In the genomic region with DNA sequence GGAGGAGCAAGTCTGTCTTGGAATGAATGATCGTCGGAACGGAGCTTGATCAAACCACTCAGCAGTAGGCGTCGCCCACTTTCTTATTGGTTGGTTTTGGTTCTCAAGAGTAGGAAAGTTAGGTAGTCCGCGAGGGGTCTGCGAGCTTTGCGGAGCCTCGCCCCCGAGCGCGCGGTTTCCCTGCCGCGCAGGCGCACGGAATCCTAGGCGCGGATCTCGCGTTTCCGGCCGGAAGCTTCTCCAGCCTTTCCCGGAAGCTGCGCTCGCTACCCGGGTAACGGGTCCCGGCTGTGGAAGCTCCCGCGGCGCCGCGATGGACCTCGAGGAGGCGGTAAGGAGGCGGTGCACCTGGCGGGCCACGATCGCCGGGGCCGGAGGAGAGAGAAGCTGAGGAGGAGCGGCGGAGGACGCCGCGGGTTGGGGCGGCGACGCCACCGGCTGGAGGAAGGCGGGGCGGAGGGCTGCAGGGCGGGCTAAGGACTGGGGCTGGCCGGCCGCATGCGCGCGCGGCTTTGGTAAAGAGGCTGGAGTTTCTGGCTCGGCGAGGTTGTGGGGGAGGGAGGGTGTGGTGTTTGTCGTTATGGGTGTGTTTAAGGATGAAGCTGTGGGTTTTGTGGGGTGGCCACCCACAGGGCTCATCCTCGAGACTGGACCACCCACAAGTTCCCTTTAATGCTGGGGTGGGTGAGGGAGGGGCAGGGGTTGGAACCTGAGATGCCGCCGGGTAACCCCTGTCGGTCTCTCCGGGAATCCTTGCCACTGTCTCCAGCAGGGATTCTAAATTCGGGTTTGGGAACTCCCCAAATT, we compare ENCODE assay signal across 1 cellular context.
TF ChIP-seq lines count a peak whose summit lies in the region.

A gene (plus strand): TSS at position 246 of the 807 bp plus-strand sequence. CDS start 68 bp downstream, at position 314.

TF ChIP-seq in K562, 482 proteins besides CTCF, POLR2A, EP300 and RAD21 (continued from another document and continues in another):
- no peak for TF ChIP-seq CHD4 (IDR thresholded peaks at IDR 0.05; ENCODE audit: insufficient read depth, insufficient replicate concordance, low read depth, low read length, poor library complexity, severe bottlenecking)
- peak; percentile 98 for TF ChIP-seq CTBP1 (IDR thresholded peaks at IDR 0.05; ENCODE audit: borderline replicate concordance)
- TF ChIP-seq, protein P1, sequence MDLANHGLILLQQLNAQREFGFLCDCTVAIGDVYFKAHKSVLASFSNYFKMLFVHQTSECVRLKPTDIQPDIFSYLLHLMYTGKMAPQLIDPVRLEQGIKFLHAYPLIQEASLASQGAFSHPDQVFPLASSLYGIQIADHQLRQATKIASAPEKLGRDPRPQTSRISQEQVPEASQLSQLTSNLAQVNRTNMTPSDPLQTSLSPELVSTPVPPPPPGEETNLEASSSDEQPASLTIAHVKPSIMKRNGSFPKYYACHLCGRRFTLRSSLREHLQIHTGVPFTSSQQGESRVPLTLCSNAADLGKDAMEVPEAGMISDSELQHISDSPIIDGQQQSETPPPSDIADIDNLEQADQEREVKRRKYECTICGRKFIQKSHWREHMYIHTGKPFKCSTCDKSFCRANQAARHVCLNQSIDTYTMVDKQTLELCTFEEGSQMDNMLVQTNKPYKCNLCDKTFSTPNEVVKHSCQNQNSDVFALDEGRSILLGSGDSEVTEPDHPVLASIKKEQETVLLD (IDR thresholded peaks at IDR 0.05), result peak; percentile 94
- no peak for TF ChIP-seq SLC30A9 (CRISPR knock-in tag; IDR thresholded peaks at IDR 0.05)
- TF ChIP-seq MAFF (IDR thresholded peaks at IDR 0.05; ENCODE audit: low read length), result no peak
- TF ChIP-seq POLR2AphosphoS2 (IDR thresholded peaks at IDR 0.05; ENCODE audit: low read length), result no peak
- TF ChIP-seq CBX5 (IDR thresholded peaks at IDR 0.05; ENCODE audit: borderline replicate concordance, low read depth), result no peak
- TF ChIP-seq, protein P2, sequence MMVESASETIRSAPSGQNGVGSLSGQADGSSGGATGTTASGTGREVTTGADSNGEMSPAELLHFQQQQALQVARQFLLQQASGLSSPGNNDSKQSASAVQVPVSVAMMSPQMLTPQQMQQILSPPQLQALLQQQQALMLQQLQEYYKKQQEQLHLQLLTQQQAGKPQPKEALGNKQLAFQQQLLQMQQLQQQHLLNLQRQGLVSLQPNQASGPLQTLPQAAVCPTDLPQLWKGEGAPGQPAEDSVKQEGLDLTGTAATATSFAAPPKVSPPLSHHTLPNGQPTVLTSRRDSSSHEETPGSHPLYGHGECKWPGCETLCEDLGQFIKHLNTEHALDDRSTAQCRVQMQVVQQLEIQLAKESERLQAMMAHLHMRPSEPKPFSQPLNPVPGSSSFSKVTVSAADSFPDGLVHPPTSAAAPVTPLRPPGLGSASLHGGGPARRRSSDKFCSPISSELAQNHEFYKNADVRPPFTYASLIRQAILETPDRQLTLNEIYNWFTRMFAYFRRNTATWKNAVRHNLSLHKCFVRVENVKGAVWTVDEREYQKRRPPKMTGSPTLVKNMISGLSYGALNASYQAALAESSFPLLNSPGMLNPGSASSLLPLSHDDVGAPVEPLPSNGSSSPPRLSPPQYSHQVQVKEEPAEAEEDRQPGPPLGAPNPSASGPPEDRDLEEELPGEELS (CRISPR knock-in tag; IDR thresholded peaks at IDR 0.05; ENCODE audit: borderline replicate concordance), result peak; percentile 68; the same call in 1 of the 2 replicates
- TF ChIP-seq, protein P3, sequence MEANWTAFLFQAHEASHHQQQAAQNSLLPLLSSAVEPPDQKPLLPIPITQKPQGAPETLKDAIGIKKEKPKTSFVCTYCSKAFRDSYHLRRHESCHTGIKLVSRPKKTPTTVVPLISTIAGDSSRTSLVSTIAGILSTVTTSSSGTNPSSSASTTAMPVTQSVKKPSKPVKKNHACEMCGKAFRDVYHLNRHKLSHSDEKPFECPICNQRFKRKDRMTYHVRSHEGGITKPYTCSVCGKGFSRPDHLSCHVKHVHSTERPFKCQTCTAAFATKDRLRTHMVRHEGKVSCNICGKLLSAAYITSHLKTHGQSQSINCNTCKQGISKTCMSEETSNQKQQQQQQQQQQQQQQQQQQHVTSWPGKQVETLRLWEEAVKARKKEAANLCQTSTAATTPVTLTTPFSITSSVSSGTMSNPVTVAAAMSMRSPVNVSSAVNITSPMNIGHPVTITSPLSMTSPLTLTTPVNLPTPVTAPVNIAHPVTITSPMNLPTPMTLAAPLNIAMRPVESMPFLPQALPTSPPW (CRISPR knock-in tag; IDR thresholded peaks at IDR 0.05), result peak; percentile 95
- TF ChIP-seq, protein P4, sequence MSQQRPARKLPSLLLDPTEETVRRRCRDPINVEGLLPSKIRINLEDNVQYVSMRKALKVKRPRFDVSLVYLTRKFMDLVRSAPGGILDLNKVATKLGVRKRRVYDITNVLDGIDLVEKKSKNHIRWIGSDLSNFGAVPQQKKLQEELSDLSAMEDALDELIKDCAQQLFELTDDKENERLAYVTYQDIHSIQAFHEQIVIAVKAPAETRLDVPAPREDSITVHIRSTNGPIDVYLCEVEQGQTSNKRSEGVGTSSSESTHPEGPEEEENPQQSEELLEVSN (IDR thresholded peaks at IDR 0.05; ENCODE audit: borderline replicate concordance in 1 of 2, extremely low read depth in 1 of 2, insufficient read depth in 1 of 2, insufficient read length in 1 of 2, low read depth in 1 of 2, low read length in 1 of 2, poor library complexity in 1 of 2, severe bottlenecking in 1 of 2), result peak; percentile 73 to 80
- peak; percentile 78 for TF ChIP-seq POLR2H (tag; IDR thresholded peaks at IDR 0.05; ENCODE audit: low read depth)
- TF ChIP-seq SP1 (CRISPR knock-in tag; IDR thresholded peaks at IDR 0.05), result peak; percentile 86
- TF ChIP-seq, protein P5, sequence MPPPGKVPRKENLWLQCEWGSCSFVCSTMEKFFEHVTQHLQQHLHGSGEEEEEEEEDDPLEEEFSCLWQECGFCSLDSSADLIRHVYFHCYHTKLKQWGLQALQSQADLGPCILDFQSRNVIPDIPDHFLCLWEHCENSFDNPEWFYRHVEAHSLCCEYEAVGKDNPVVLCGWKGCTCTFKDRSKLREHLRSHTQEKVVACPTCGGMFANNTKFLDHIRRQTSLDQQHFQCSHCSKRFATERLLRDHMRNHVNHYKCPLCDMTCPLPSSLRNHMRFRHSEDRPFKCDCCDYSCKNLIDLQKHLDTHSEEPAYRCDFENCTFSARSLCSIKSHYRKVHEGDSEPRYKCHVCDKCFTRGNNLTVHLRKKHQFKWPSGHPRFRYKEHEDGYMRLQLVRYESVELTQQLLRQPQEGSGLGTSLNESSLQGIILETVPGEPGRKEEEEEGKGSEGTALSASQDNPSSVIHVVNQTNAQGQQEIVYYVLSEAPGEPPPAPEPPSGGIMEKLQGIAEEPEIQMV (tag; conservative IDR thresholded peaks at IDR 0.05; ENCODE audit: low read depth), result no peak
- TF ChIP-seq ELF4 (CRISPR knock-in tag; IDR thresholded peaks at IDR 0.05), result no peak
- no peak for TF ChIP-seq DDX20 (tag; IDR thresholded peaks at IDR 0.05; ENCODE audit: low read depth)
- peak in 1 of 2 experiments; percentile 81; a peak in 2 of 4 replicates for TF ChIP-seq TRIM24 (IDR thresholded peaks at IDR 0.05)
- TF ChIP-seq POLR3G (IDR thresholded peaks at IDR 0.05; ENCODE audit: extremely low read depth, insufficient read length, insufficient replicate concordance), result no peak
- TF ChIP-seq, protein P6, sequence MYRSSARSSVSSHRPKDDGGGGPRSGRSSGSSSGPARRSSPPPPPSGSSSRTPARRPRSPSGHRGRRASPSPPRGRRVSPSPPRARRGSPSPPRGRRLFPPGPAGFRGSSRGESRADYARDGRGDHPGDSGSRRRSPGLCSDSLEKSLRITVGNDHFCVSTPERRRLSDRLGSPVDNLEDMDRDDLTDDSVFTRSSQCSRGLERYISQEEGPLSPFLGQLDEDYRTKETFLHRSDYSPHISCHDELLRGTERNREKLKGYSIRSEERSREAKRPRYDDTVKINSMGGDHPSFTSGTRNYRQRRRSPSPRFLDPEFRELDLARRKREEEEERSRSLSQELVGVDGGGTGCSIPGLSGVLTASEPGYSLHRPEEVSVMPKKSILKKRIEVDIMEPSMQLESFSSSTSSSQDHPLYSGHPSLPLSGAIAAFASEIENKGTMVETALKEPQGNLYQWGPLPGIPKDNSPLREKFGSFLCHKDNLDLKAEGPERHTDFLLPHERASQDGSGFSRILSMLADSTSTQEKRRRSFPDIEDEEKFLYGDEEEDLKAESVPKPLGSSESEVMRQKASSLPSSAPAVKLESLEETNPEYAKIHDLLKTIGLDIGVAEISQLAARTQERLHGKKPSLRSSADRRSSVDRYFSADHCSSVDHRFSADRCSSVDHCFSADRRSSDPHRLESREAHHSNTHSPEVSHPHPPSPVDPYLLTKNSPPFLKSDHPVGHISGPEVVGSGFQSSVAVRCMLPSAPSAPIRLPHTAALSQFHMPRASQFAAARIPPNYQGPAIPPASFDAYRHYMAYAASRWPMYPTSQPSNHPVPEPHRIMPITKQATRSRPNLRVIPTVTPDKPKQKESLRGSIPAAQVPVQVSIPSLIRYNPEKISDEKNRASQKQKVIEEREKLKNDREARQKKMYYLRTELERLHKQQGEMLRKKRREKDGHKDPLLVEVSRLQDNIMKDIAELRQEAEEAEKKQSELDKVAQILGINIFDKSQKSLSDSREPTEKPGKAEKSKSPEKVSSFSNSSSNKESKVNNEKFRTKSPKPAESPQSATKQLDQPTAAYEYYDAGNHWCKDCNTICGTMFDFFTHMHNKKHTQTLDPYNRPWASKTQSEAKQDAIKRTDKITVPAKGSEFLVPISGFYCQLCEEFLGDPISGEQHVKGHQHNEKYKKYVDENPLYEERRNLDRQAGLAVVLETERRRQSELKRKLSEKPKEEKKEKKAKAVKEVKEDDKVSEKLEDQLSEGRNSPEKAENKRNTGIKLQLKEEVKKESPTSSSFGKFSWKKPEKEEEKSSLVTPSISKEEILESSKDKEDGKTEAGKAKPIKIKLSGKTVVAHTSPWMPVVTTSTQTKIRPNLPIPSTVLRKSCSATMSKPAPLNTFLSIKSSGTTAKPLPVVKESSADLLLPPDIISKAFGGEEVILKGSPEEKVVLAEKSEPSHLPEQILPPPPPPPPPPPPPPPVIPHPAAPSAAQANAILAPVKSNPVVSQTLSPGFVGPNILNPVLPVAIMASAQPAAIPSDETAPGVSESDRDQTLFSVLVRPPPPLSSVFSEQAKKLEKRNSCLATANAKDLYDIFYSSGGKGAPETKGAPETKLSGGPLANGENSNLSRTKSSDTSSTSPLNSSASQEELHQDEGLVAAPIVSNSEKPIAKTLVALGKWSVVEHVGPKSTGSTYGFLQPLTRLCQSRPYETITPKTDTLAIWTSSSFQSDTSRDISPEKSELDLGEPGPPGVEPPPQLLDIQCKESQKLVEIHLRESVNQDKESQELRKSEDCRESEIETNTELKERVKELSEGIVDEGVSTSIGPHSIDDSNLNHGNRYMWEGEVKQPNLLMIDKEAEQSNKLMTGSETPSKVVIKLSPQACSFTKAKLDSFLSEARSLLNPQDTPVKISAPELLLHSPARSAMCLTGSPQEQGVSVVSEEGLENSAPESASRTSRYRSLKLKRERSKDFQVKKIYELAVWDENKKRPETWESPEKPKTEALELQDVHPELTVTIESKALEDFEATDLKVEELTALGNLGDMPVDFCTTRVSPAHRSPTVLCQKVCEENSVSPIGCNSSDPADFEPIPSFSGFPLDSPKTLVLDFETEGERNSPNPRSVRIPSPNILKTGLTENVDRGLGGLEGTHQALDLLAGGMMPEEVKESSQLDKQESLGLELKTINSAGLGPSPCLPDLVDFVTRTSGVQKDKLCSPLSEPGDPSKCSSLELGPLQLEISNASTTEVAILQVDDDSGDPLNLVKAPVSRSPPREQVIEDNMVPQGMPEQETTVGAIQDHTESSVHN (IDR thresholded peaks at IDR 0.05; ENCODE audit: borderline replicate concordance in 1 of 2, low read depth in 1 of 2), result no peak
- TF ChIP-seq, protein P7, sequence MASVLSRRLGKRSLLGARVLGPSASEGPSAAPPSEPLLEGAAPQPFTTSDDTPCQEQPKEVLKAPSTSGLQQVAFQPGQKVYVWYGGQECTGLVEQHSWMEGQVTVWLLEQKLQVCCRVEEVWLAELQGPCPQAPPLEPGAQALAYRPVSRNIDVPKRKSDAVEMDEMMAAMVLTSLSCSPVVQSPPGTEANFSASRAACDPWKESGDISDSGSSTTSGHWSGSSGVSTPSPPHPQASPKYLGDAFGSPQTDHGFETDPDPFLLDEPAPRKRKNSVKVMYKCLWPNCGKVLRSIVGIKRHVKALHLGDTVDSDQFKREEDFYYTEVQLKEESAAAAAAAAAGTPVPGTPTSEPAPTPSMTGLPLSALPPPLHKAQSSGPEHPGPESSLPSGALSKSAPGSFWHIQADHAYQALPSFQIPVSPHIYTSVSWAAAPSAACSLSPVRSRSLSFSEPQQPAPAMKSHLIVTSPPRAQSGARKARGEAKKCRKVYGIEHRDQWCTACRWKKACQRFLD (CRISPR knock-in tag; IDR thresholded peaks at IDR 0.05), result no peak
- no peak for TF ChIP-seq NELFE (IDR thresholded peaks at IDR 0.05; ENCODE audit: insufficient read depth, insufficient read length)
- no peak for TF ChIP-seq ZNF444 (CRISPR knock-in tag; IDR thresholded peaks at IDR 0.05)
- no peak for TF ChIP-seq ZNF232 (CRISPR knock-in tag; IDR thresholded peaks at IDR 0.05)
- no peak for TF ChIP-seq BRCA1 (IDR thresholded peaks at IDR 0.05)
- TF ChIP-seq BRCA1 (CRISPR knock-in tag; IDR thresholded peaks at IDR 0.05), result no peak
- TF ChIP-seq GTF2E2 (tag; IDR thresholded peaks at IDR 0.05), result no peak; the same call in 1 of the 2 replicates
- TF ChIP-seq, protein P8, sequence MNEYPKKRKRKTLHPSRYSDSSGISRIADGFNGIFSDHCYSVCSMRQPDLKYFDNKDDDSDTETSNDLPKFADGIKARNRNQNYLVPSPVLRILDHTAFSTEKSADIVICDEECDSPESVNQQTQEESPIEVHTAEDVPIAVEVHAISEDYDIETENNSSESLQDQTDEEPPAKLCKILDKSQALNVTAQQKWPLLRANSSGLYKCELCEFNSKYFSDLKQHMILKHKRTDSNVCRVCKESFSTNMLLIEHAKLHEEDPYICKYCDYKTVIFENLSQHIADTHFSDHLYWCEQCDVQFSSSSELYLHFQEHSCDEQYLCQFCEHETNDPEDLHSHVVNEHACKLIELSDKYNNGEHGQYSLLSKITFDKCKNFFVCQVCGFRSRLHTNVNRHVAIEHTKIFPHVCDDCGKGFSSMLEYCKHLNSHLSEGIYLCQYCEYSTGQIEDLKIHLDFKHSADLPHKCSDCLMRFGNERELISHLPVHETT (CRISPR knock-in tag; conservative IDR thresholded peaks at IDR 0.05 in 1 of 2, IDR thresholded peaks at IDR 0.05 in 1 of 2), result peak in 1 of 2 experiments; percentile 100; a peak in 2 of 4 replicates
- TF ChIP-seq FOXA3 (CRISPR knock-in tag; conservative IDR thresholded peaks at IDR 0.05 in 1 of 2, IDR thresholded peaks at IDR 0.05 in 1 of 2), result no peak
- TF ChIP-seq, protein P9, sequence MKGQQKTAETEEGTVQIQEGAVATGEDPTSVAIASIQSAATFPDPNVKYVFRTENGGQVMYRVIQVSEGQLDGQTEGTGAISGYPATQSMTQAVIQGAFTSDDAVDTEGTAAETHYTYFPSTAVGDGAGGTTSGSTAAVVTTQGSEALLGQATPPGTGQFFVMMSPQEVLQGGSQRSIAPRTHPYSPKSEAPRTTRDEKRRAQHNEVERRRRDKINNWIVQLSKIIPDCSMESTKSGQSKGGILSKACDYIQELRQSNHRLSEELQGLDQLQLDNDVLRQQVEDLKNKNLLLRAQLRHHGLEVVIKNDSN (CRISPR knock-in tag; IDR thresholded peaks at IDR 0.05), result no peak
- TF ChIP-seq PPARD (CRISPR knock-in tag; IDR thresholded peaks at IDR 0.05), result no peak
- 0 out of 4 replicates have a peak, but pooled peaks of 1 of the 2 experiments have one; percentile 22 for TF ChIP-seq KDM4B (IDR thresholded peaks at IDR 0.05; ENCODE audit: borderline replicate concordance in 2 of 2, low read depth in 1 of 2)
- no peak for TF ChIP-seq XRCC4 (IDR thresholded peaks at IDR 0.05; ENCODE audit: extremely low read depth, insufficient read depth, insufficient read length)
- TF ChIP-seq SMAD4 (CRISPR knock-in tag; conservative IDR thresholded peaks at IDR 0.05), result peak; percentile 84
- TF ChIP-seq ZFP1 (CRISPR knock-in tag; IDR thresholded peaks at IDR 0.05), result no peak
- TF ChIP-seq CEBPG (CRISPR knock-in tag; IDR thresholded peaks at IDR 0.05), result no peak
- TF ChIP-seq CEBPG (tag; conservative IDR thresholded peaks at IDR 0.05 in 1 of 2, IDR thresholded peaks at IDR 0.05 in 1 of 2), result no peak
- no peak for TF ChIP-seq PHB (CRISPR knock-in tag; IDR thresholded peaks at IDR 0.05)
- TF ChIP-seq NFE2L1 (tag; IDR thresholded peaks at IDR 0.05; ENCODE audit: borderline replicate concordance, low read depth), result no peak
